Comparison of ENCODE assay signal across 24 cellular contexts in genomic region chr3:178810173-178810572, GRCh38.
DNase-seq lines count a peak whose midpoint lies in the region; TF ChIP-seq lines count a peak whose summit lies in the region.
"Had no signal": no experiment of that assay in that cellular context is flagged by ENCODE, and none has a peak within 500 bp of the region (broad histone marks: within the 10 kb centered on the region; RNA-seq: fewer than 3 reads in every experiment).

No MANE protein-coding gene starts in this region.

- H3K27ac Mint-ChIP-seq in chondrocyte (ENCODE audit: unreplicated experiment): peak overlapping the region; percentile 3
- H3K27ac Mint-ChIP-seq: activated CD4-positive, alpha-beta T cell treated with anti-CD3 and anti-CD28 coated beads for 36 hours; activated CD8-positive, alpha-beta T cell treated with anti-CD3 and anti-CD28 coated beads for 36 hours; activated T-helper 1 cell treated with anti-CD3 and anti-CD28 coated beads, Interleukin-12 subunit alpha, Interleukin-12 subunit beta, Interleukin-2, Interleukin-4 antibody, amounts not matched to agents 30 ng/mL and 10 ng/mL and 1 ng/mL, durations not matched to agents 14 hours and 24 hours and 36 hours; stimulated activated naive CD8-positive, alpha-beta T cell treated with anti-CD3 and anti-CD28 coated beads, Interleukin-15, amount 100 ng/mL, for 72 hours had no signal

- no peaks in the 10 kb centered on the region for H3K36me3 Mint-ChIP-seq in chondrocyte (ENCODE audit: low read depth)

- peak; percentile 36 for DNase-seq in DMS 273 (lab: John Stamatoyannopoulos, UW; ENCODE audit: unreplicated experiment)
- no peak for DNase-seq in DMS 273 treated with DMSO at 0.1 percent for 48 hours (lab: John Stamatoyannopoulos, UW)
- DNase-seq in AG20443 (ENCODE audit: low spot score): peak; percentile 11
- peak; percentile 66 for DNase-seq in NCI-H2081 treated with DMSO at 0.1 percent for 48 hours (lab: John Stamatoyannopoulos, UW)
- no peak for DNase-seq in chondrocyte (ENCODE audit: low spot score)
- no peak for DNase-seq in NCI-H2107 treated with DMSO at 0.1 percent for 48 hours (lab: John Stamatoyannopoulos, UW; ENCODE audit: unreplicated experiment)
- DNase-seq in SIG-M5 (lab: John Stamatoyannopoulos, UW): no peak
- no peak for DNase-seq in glomerular visceral epithelial cell (ENCODE audit: extremely low spot score)
- DNase-seq: activated CD4-positive, alpha-beta T cell treated with anti-CD3 and anti-CD28 coated beads for 36 hours; activated CD8-positive, alpha-beta memory T cell treated with anti-CD3 and anti-CD28 coated beads, Interleukin-2, amount 50 U/mL, for 48 hours; activated CD8-positive, alpha-beta T cell treated with anti-CD3 and anti-CD28 coated beads for 36 hours; activated naive CD4-positive, alpha-beta T cell treated with Interleukin-2 at 50 U/mL for 16 hours; adrenal gland; Caco-2; dermis blood vessel endothelial cell; DND-41; foreskin melanocyte; NCI-H1048; SHP77 treated with DMSO at 0.1 percent for 48 hours; stimulated activated CD4-positive, alpha-beta T cell treated with anti-CD3 and anti-CD28 coated beads, Interleukin-12 subunit alpha, Interleukin-12 subunit beta, amount 100 ng/mL, for 4 hours; stimulated activated CD4-positive, alpha-beta T cell treated with anti-CD3 and anti-CD28 coated beads, Interleukin-2, amount 100 ng/mL, for 48 hours; stimulated activated naive CD8-positive, alpha-beta T cell treated with anti-CD3 and anti-CD28 coated beads, Interleukin-15, amount 100 ng/mL, for 72 hours; SW 1271 had no signal

- H3K4me3 Mint-ChIP-seq in chondrocyte (ENCODE audit: unreplicated experiment): no peak overlapping the region
- H3K4me3 Mint-ChIP-seq: activated CD4-positive, alpha-beta T cell treated with anti-CD3 and anti-CD28 coated beads for 36 hours; activated CD8-positive, alpha-beta T cell treated with anti-CD3 and anti-CD28 coated beads for 36 hours; activated T-helper 1 cell treated with anti-CD3 and anti-CD28 coated beads, Interleukin-12 subunit alpha, Interleukin-12 subunit beta, Interleukin-2, Interleukin-4 antibody, amounts not matched to agents 30 ng/mL and 10 ng/mL and 1 ng/mL, durations not matched to agents 14 hours and 24 hours and 36 hours; stimulated activated naive CD8-positive, alpha-beta T cell treated with anti-CD3 and anti-CD28 coated beads, Interleukin-15, amount 100 ng/mL, for 72 hours had no signal

- TF ChIP-seq CTCF in chondrocyte (IDR thresholded peaks at IDR 0.05): no peak

- H3K4me1 Mint-ChIP-seq in chondrocyte (ENCODE audit: low read depth): peaks cover 6% of the 10 kb centered on the region
- H3K4me1 Mint-ChIP-seq: activated CD4-positive, alpha-beta T cell treated with anti-CD3 and anti-CD28 coated beads for 36 hours; stimulated activated naive CD8-positive, alpha-beta T cell treated with anti-CD3 and anti-CD28 coated beads, Interleukin-15, amount 100 ng/mL, for 72 hours had no signal

- peaks cover 7% of the 10 kb centered on the region for H3K27me3 Mint-ChIP-seq in chondrocyte (ENCODE audit: low read depth)
- H3K27me3 Mint-ChIP-seq: activated CD4-positive, alpha-beta T cell treated with anti-CD3 and anti-CD28 coated beads for 36 hours; activated CD8-positive, alpha-beta T cell treated with anti-CD3 and anti-CD28 coated beads for 36 hours; stimulated activated naive CD8-positive, alpha-beta T cell treated with anti-CD3 and anti-CD28 coated beads, Interleukin-15, amount 100 ng/mL, for 72 hours had no signal

- no peaks in the 10 kb centered on the region for H3K9me3 Mint-ChIP-seq in chondrocyte (ENCODE audit: low read depth)
- H3K9me3 Mint-ChIP-seq: activated CD8-positive, alpha-beta T cell treated with anti-CD3 and anti-CD28 coated beads for 36 hours; activated T-helper 1 cell treated with anti-CD3 and anti-CD28 coated beads, Interleukin-12 subunit alpha, Interleukin-12 subunit beta, Interleukin-2, Interleukin-4 antibody, amounts not matched to agents 30 ng/mL and 10 ng/mL and 1 ng/mL, durations not matched to agents 14 hours and 24 hours and 36 hours; stimulated activated naive CD8-positive, alpha-beta T cell treated with anti-CD3 and anti-CD28 coated beads, Interleukin-15, amount 100 ng/mL, for 72 hours had no signal

Comparison
In these comparisons a context has a peak if more than half of its experiments do, and no peak if none do; other contexts are left out.
1. DNase-seq: peak in DMS 273 (single experiment), AG20443 (single experiment) and NCI-H2081 treated with DMSO at 0.1 percent for 48 hours (single experiment); none in DMS 273 treated with DMSO at 0.1 percent for 48 hours (single experiment), chondrocyte (single experiment), NCI-H2107 treated with DMSO at 0.1 percent for 48 hours (single experiment), SIG-M5 (single experiment) and glomerular visceral epithelial cell (single experiment).